Comparison of ENCODE assay signal across 20 cellular contexts in the genomic region with DNA sequence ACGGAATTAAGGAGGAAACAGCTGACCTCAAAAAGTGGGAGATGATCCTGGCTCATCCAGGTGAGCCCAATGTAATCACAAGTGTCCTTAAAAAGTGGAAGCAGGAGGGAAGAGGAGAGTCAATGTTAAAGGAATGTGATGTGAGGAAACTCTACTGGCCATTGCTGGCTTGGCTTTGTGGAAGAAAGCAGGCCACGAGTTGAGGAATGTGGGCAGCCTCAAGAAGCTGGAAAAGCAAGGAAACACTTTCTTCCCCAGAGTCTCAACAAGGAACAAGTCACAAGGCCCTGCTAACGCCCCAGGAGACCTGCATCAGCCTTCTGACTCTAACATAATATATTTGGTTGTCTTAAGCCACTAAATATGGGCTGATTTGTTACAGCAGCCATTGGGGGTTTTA.
A peak's percentile ranks its signal among the peaks of the same experiment; 100 is the strongest.
DNase-seq lines count a peak whose midpoint lies in the region; ATAC-seq and TF ChIP-seq lines count a peak whose summit lies in the region.
"Had no signal": no experiment of that assay in that cellular context is flagged by ENCODE, and none has a peak within 500 bp of the region (broad histone marks: within the 10 kb centered on the region; RNA-seq: fewer than 3 reads in every experiment).

No MANE protein-coding gene starts in this region.

- H4K20me1 ChIP-seq in DOHH2 (ENCODE audit: control insufficient read depth, insufficient read depth, low read depth, low read length) = no peaks in the 10 kb centered on the region
- no peaks in the 10 kb centered on the region for H4K20me1 ChIP-seq in IMR-90 (ENCODE audit: insufficient read depth, low read length)

- no peaks in the 10 kb centered on the region for H3K27me3 ChIP-seq in DOHH2 (ENCODE audit: control insufficient read depth, low read length)
- peaks cover 19% of the 10 kb centered on the region for H3K27me3 ChIP-seq in IMR-90 (ENCODE audit: control insufficient read depth, insufficient read depth, low read length)

- no peaks in the 10 kb centered on the region for H3K9me1 ChIP-seq in IMR-90 (ENCODE audit: insufficient read depth, low read length)

- no peak overlapping the region for H2BK5ac ChIP-seq in IMR-90 (ENCODE audit: low read depth, low read length, poor library complexity, severe bottlenecking)

- H2BK15ac ChIP-seq in IMR-90 (ENCODE audit: low read depth, low read length) = no peak overlapping the region

- no peak overlapping the region for H3K56ac ChIP-seq in IMR-90 (ENCODE audit: extremely low read depth, insufficient read depth, low read length)

- no peak overlapping the region for H2AFZ ChIP-seq in IMR-90 (replicated peaks; ENCODE audit: low read length, poor library complexity)

- 0 out of 2 replicates have a peak, but pooled peaks have one; percentile 35 for ATAC-seq in IMR-90 (ENCODE audit: low read depth)
- ATAC-seq in GM18873 (IDR thresholded peaks at IDR 0.05; ENCODE audit: low FRiP score, unreplicated experiment) = no peak
- ATAC-seq in GM21526 (IDR thresholded peaks at IDR 0.05; ENCODE audit: low FRiP score, unreplicated experiment) = no peak

- H3K9me3 ChIP-seq in DOHH2 (ENCODE audit: control insufficient read depth, insufficient read depth, low read length) = peaks cover 3% of the 10 kb centered on the region; the same call in 1 of the 2 replicates
- 0 out of 2 replicates have a peak, but pooled peaks cover 2% of the 10 kb centered on the region for H3K9me3 ChIP-seq in IMR-90 (ENCODE audit: control insufficient read depth, insufficient read depth, low read length)
- H3K9me3 ChIP-seq: SK-N-SH had no signal

- TF ChIP-seq CTCF in DOHH2 (IDR thresholded peaks at IDR 0.05; ENCODE audit: low read depth, low read length, poor library complexity, severe bottlenecking) = no peak
- TF ChIP-seq CTCF in IMR-90 (conservative IDR thresholded peaks at IDR 0.05; ENCODE audit: low read depth, low read length) = no peak

- DNase-seq in IMR-90 = peak; percentile 17
- peak; percentile 30 for DNase-seq in fibroblast of gingiva (ENCODE audit: low read depth)
- no peak for DNase-seq in substantia nigra (lab: John Stamatoyannopoulos, UW)
- no peak for DNase-seq in NCI-H446 (lab: John Stamatoyannopoulos, UW)
- DNase-seq: CD4-positive, CD25-positive, alpha-beta regulatory T cell; COR-L47; DMS 273 treated with DMSO at 0.1 percent for 48 hours; DND-41; H9; NCI-H1105; NCI-H1694; NCI-H2081 treated with DMSO at 0.1 percent for 48 hours; NCI-H510A; NCI-H748 treated with DMSO at 0.1 percent for 48 hours; OCI-M1; SHP77; SK-N-SH had no signal

- H3K4me1 ChIP-seq in DOHH2 (ENCODE audit: control insufficient read depth, low read length) (peaks cover 18% of the 10 kb centered on the region), IMR-90 (ENCODE audit: control insufficient read depth, insufficient read depth, low read length) (no peaks in the 10 kb centered on the region)

- in situ Hi-C loops in IMR-90 (cut with MboI; ENCODE audit: low sequenced_read_pairs) = no loop called here

- no peak overlapping the region for H4K8ac ChIP-seq in IMR-90 (ENCODE audit: low read depth in 2 of 2, low read length in 2 of 2)

- H2AK9ac ChIP-seq in IMR-90 (replicated peaks; ENCODE audit: low read depth, low read length, poor library complexity) = no peak overlapping the region

- H3F3A ChIP-seq in DOHH2 (ENCODE audit: control insufficient read depth, insufficient read depth) = no peaks in the 10 kb centered on the region

- no peak overlapping the region for H2BK120ac ChIP-seq in IMR-90 (ENCODE audit: low read depth, low read length)

- H3K9me2 ChIP-seq in DOHH2 (replicated peaks; ENCODE audit: control insufficient read depth, low read length) = no peaks in the 10 kb centered on the region
- H3K9me2 ChIP-seq: SK-N-SH had no signal

- POLR2A ChIA-PET in IMR-90 (lab: Charles Lee; ENCODE audit: unreplicated experiment) = interaction anchor here (0.6 kb wide), 2 partner anchors 10 to 429 kb away, joined by 13 read pairs; no protein-coding TSS in a partner anchor

- no peak for TF ChIP-seq POLR2A in IMR-90 (IDR thresholded peaks at IDR 0.05; ENCODE audit: low read depth, low read length)

- H3K18ac ChIP-seq in IMR-90 (ENCODE audit: low read depth, low read length) = no peak overlapping the region

- WGBS in IMR-90 (ENCODE audit: extremely low coverage in 2 of 2, insufficient read length in 1 of 2), 2 experiments = no CpG with 5 or more reads among the region's 3 CpGs

- no peaks in the 10 kb centered on the region for H3K79me1 ChIP-seq in IMR-90 (ENCODE audit: low read depth in 1 of 2, low read length in 2 of 2)

- no peak overlapping the region for H2BK20ac ChIP-seq in IMR-90 (ENCODE audit: low read depth, low read length)

- H3K27ac ChIP-seq in DOHH2 (ENCODE audit: low read depth, low read length) = no peak overlapping the region
- H3K27ac ChIP-seq in IMR-90 (ENCODE audit: insufficient read depth, low read length) = no peak overlapping the region
- no peak overlapping the region for H3K27ac ChIP-seq in substantia nigra (ENCODE audit: low read depth, low read length, poor library complexity, severe bottlenecking)

- H3K4me2 ChIP-seq in DOHH2 (ENCODE audit: low read length) = peak overlapping the region; percentile 32
- no peak overlapping the region for H3K4me2 ChIP-seq in IMR-90 (ENCODE audit: low read depth, low read length)
- H3K4me2 ChIP-seq: SK-N-SH had no signal

- no peak overlapping the region for H4K91ac ChIP-seq in IMR-90 (ENCODE audit: insufficient read depth, low read depth, low read length)

- no peaks in the 10 kb centered on the region for H3K36me3 ChIP-seq in DOHH2 (ENCODE audit: control insufficient read depth, low read length)
- no peaks in the 10 kb centered on the region for H3K36me3 ChIP-seq in IMR-90 (ENCODE audit: control insufficient read depth, insufficient read depth, low read length)

- no peak overlapping the region for H3K23ac ChIP-seq in IMR-90 (ENCODE audit: low read depth, low read length)

- no peak overlapping the region for H3K14ac ChIP-seq in IMR-90 (replicated peaks; ENCODE audit: low read depth, low read length)

- H3K9ac ChIP-seq in IMR-90 (ENCODE audit: low read depth, low read length) = no peak overlapping the region
- H3K9ac ChIP-seq: SK-N-SH had no signal

- dilution Hi-C loops in IMR-90 (cut with HindIII; ENCODE audit: low sequenced_read_pairs, unreplicated experiment) = no loop called here

- H4K5ac ChIP-seq in IMR-90 (ENCODE audit: low read depth, low read length) = no peak overlapping the region

- no peak for TF ChIP-seq RAD21 in IMR-90 (IDR thresholded peaks at IDR 0.05; ENCODE audit: low read length)

- H2AK5ac ChIP-seq in IMR-90 (ENCODE audit: low read depth, low read length) = no peak overlapping the region

- H3K4ac ChIP-seq in IMR-90 (ENCODE audit: low read depth, low read length) = no peak overlapping the region

- BruUV-seq in IMR-90 (replicated peaks; lab: Mats Ljungman, UMichigan) = no TSS peak

- CTCF ChIA-PET in IMR-90 (lab: Yijun Ruan, JAX) = no interaction called here

- no peaks in the 10 kb centered on the region for H3K79me2 ChIP-seq in DOHH2 (ENCODE audit: control insufficient read depth, low read length)

- H3K4me3 ChIP-seq in DOHH2 (ENCODE audit: low read length) (peak overlapping the region; percentile 9; the same call in 1 of the 2 replicates), IMR-90 (ENCODE audit: insufficient read depth, low read depth, low read length) (no peak overlapping the region)

- intact Hi-C loops in IMR-90 (cut with micrococcal nuclease) = no loop called here

TF ChIP-seq in IMR-90, 13 proteins besides CTCF, POLR2A, EP300 and RAD21:
- TF ChIP-seq RCOR1 (IDR thresholded peaks at IDR 0.05; ENCODE audit: insufficient replicate concordance, low read length) (no peak), MAFK (IDR thresholded peaks at IDR 0.05; ENCODE audit: low read depth, low read length) (no peak), RFX5 (IDR thresholded peaks at IDR 0.05; ENCODE audit: low read depth, low read length) (no peak)
- TF ChIP-seq, protein P1, sequence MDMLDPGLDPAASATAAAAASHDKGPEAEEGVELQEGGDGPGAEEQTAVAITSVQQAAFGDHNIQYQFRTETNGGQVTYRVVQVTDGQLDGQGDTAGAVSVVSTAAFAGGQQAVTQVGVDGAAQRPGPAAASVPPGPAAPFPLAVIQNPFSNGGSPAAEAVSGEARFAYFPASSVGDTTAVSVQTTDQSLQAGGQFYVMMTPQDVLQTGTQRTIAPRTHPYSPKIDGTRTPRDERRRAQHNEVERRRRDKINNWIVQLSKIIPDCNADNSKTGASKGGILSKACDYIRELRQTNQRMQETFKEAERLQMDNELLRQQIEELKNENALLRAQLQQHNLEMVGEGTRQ (IDR thresholded peaks at IDR 0.05; ENCODE audit: low read depth, low read length) = no peak

Comparison
In these comparisons a context has a peak if more than half of its experiments do, and no peak if none do; other contexts are left out.
1. DNase-seq: peak in IMR-90 (single experiment) and fibroblast of gingiva (single experiment); none in substantia nigra (0 of 49) and NCI-H446 (0 of 2).